ENCODE assay signal across 10 cellular contexts in the genomic region with DNA sequence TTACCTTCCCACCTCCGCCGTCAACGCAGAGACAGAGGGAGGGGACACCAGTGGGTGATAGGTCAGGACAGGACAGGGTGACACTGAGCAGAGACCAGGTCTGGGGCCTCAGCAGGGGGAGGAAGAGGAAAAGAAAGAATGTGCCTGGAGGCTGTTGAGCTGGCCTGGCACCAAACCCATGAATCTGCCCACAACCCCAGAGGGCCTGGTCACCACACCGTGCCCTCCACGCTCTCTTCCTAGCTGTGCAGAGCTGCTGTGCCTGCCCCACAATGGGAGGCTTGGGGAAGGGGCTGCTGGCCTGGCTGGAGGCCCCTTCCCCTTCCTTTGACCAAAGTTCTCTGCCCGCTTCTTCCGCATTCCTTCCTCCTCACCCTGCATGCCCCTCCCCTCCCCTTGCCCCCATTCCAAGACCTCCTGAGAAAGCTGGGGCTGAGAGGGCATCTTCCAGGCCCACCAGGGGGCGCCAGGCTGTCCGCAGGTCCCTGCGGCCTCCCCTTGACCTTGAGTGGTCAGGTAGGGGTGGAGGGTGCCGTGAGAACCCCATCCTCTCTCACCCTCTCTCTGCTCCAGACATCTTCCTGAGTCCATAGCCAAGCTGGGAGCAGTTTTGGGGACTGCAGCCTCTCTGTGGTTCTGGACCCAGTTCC. TPM values are rescaled to one million over a fixed set of nuclear protein-coding genes. Genes with fewer than 3 reads are reported as not detected.
DNase-seq lines count a peak whose midpoint lies in the region; ATAC-seq, FAIRE-seq and TF ChIP-seq lines count a peak whose summit lies in the region.
"Had no signal": no experiment of that assay in that cellular context is flagged by ENCODE, and none has a peak within 500 bp of the region (broad histone marks: within the 10 kb centered on the region; RNA-seq: fewer than 3 reads in every experiment).

No MANE protein-coding gene starts in this region.

- CTCF ChIA-PET in HCT116 (lab: Charles Lee): interaction anchor here (1.0 to 1.4 kb wide), 6 partner anchors 13 to 480 kb away, joined by 3 to 11 read pairs (median 3); no protein-coding TSS in a partner anchor
- CTCF ChIA-PET in HepG2 (lab: Yijun Ruan, JAX; ENCODE audit: low intra/inter-chr PET ratio, low total read pairs): interaction anchor here (0.6 kb wide), 1 partner anchor 477 kb away, joined by 3 read pairs; no protein-coding TSS in a partner anchor

- no peaks in the 10 kb centered on the region for H3K79me2 ChIP-seq in HCT116 (ENCODE audit: insufficient read depth, low read length)
- H3K79me2 ChIP-seq in HepG2 (ENCODE audit: insufficient read depth, low read length): no peaks in the 10 kb centered on the region

- no peak overlapping the region for H2AFZ ChIP-seq in HCT116 (ENCODE audit: low read depth, low read length, poor library complexity, severe bottlenecking)
- H2AFZ ChIP-seq in HepG2 (ENCODE audit: low read length): no peak overlapping the region

- peak; percentile 9 for DNase-seq in CMK (ENCODE audit: low read depth)
- no peak for DNase-seq in HCT116 (ENCODE audit: low read depth, low spot score)
- DNase-seq in astrocyte of the hippocampus (ENCODE audit: low read depth, low spot score): peak; percentile 45
- no peak for DNase-seq in HepG2 (ENCODE audit: low spot score)
- no peak for DNase-seq in effector memory CD8-positive, alpha-beta T cell
- no peak for DNase-seq in mucosa of gallbladder (ENCODE audit: low spot score)
- DNase-seq: activated T-cell treated with anti-CD3 and anti-CD28 coated beads, Interleukin-2, amount 50 U/mL, for 24 hours; NK-92 treated with Interleukin-12 subunit alpha and Interleukin-12 subunit beta, amount 100 ng/mL, for 24 hours had no signal

- FAIRE-seq in HepG2 (lab: Jason Lieb, UNC): no peak

- peaks cover 10% of the 10 kb centered on the region; the same call in 1 of the 2 replicates for H3K27me3 ChIP-seq in HCT116 (ENCODE audit: insufficient read depth, low read length)
- H3K27me3 ChIP-seq in HepG2 (ENCODE audit: control insufficient read depth in 1 of 2, insufficient read depth in 2 of 2, low read length in 2 of 2): peaks cover 9 to 37% of the 10 kb centered on the region in 2 experiments; a peak in 4 of 5 replicates

- H3K4me3 ChIP-seq in HCT116 (replicated peaks in 1 of 2; ENCODE audit: low read depth in 1 of 2, low read length in 2 of 2) (no peak overlapping the region), HepG2 (replicated peaks in 1 of 3; ENCODE audit: insufficient read depth in 1 of 3, low read depth in 2 of 3, low read length in 3 of 3) (no peak overlapping the region)

- 45% methylated on average over 10 of the region's 11 CpGs for WGBS in HepG2 (ENCODE audit: low lambda C conversion rate)

- BruUV-seq in HCT116 (replicated peaks; lab: Mats Ljungman, UMichigan): no TSS peak
- no TSS peak for BruUV-seq in HepG2 (replicated peaks; lab: Mats Ljungman, UMichigan)

- H3K36me3 ChIP-seq in HCT116 (ENCODE audit: control insufficient read depth in 1 of 2, insufficient read depth in 2 of 2, low read length in 2 of 2) (no peaks in the 10 kb centered on the region), HepG2 (replicated peaks in 1 of 2; ENCODE audit: control insufficient read depth in 1 of 2, insufficient read depth in 2 of 2, low read length in 2 of 2) (no peaks in the 10 kb centered on the region)

- TF ChIP-seq POLR2A in HCT116 (IDR thresholded peaks at IDR 0.05; ENCODE audit: borderline replicate concordance, extremely low read depth, insufficient read depth, insufficient read length): no peak
- no peak for TF ChIP-seq POLR2A in HepG2 (IDR thresholded peaks at IDR 0.05; ENCODE audit: insufficient read depth in 1 of 2, low read depth in 2 of 2, low read length in 2 of 2)

- no peaks in the 10 kb centered on the region for H3K9me2 ChIP-seq in HCT116 (ENCODE audit: insufficient read depth)

- no peak overlapping the region for H3K27ac Mint-ChIP-seq in effector memory CD8-positive, alpha-beta T cell
- H3K27ac Mint-ChIP-seq: activated T-cell treated with anti-CD3 and anti-CD28 coated beads, Interleukin-2, amount 50 U/mL, for 24 hours had no signal

- H4K20me1 ChIP-seq in HCT116 (ENCODE audit: insufficient read depth) (no peaks in the 10 kb centered on the region), HepG2 (ENCODE audit: insufficient read depth, low read length) (no peaks in the 10 kb centered on the region)

- H3K4me1 Mint-ChIP-seq in effector memory CD8-positive, alpha-beta T cell (ENCODE audit: low read depth in 2 of 2): peaks cover 3 to 9% of the 10 kb centered on the region in 2 donors

- intact Hi-C loops in HCT116 (cut with micrococcal nuclease): no loop called here
- intact Hi-C loops in HepG2 (cut with micrococcal nuclease; ENCODE audit: unreplicated experiment): no loop called here

- no peak overlapping the region for H3K4me3 Mint-ChIP-seq in effector memory CD8-positive, alpha-beta T cell
- H3K4me3 Mint-ChIP-seq: activated T-cell treated with anti-CD3 and anti-CD28 coated beads, Interleukin-2, amount 50 U/mL, for 24 hours had no signal

- no peak overlapping the region for H3K4me2 ChIP-seq in HCT116 (ENCODE audit: low read length)
- no peak overlapping the region for H3K4me2 ChIP-seq in HepG2 (ENCODE audit: low read depth, low read length)

- H3K9ac ChIP-seq in HCT116 (ENCODE audit: low read length): no peak overlapping the region
- no peak overlapping the region for H3K9ac ChIP-seq in HepG2 (ENCODE audit: insufficient read depth, low read depth, low read length)

- H3K27ac ChIP-seq in HCT116 (ENCODE audit: low read depth, low read length) (no peak overlapping the region), HepG2 (ENCODE audit: extremely low read length, insufficient read depth, low read length) (no peak overlapping the region)

- H3K9me3 ChIP-seq in HCT116 (ENCODE audit: control insufficient read depth in 1 of 2, insufficient read depth in 1 of 2, low read depth in 1 of 2, low read length in 2 of 2): peaks cover 0 to 3% of the 10 kb centered on the region in 2 experiments; a peak in 1 of 4 replicates
- no peaks in the 10 kb centered on the region for H3K9me3 ChIP-seq in HepG2 (ENCODE audit: low read length)

- H3K4me1 ChIP-seq in HCT116 (ENCODE audit: control insufficient read depth in 1 of 2, insufficient read depth in 2 of 2, low read length in 2 of 2) (peaks cover 0 to 8% of the 10 kb centered on the region in 2 experiments; a peak in 2 of 4 replicates), HepG2 (ENCODE audit: insufficient read depth, low read length) (no peaks in the 10 kb centered on the region)

- RAD21 ChIA-PET in HCT116 (lab: Charles Lee; ENCODE audit: low non-redundant PET in 1 of 2, low total read pairs in 2 of 2, uncharacterized antibody in 2 of 2, unreplicated experiment in 2 of 2): interaction anchor here in 1 of 2 experiments (0.6 kb wide), 2 partner anchors 78 to 465 kb away, joined by 3 read pairs; no protein-coding TSS in a partner anchor

- ATAC-seq in HCT116 (peak; percentile 87), HepG2 (peak; percentile 55; the same call in 2 of the 3 replicates), GM19328 (IDR thresholded peaks at IDR 0.05; ENCODE audit: unreplicated experiment) (no peak), HG02610 (IDR thresholded peaks at IDR 0.05; ENCODE audit: unreplicated experiment) (no peak)
- ATAC-seq in effector memory CD8-positive, alpha-beta T cell (replicated peaks): no peak

- in situ Hi-C loops in HepG2 (cut with HindIII; ENCODE audit: extremely low pct_ligation_motif_present, low pct_unique_long_range_greater_than_20kb): no loop called here

- peak; percentile 43 to 87 (median 86); a peak in 5 of 6 replicates for TF ChIP-seq CTCF in HCT116 (IDR thresholded peaks at IDR 0.05 in 2 of 3, conservative IDR thresholded peaks at IDR 0.05 in 1 of 3; ENCODE audit: borderline replicate concordance in 1 of 3, insufficient read depth in 1 of 3, low read depth in 2 of 3, low read length in 2 of 3)
- peak; percentile 65 for TF ChIP-seq CTCF in HepG2 (CRISPR knock-in tag; IDR thresholded peaks at IDR 0.05)

- peaks cover 33 to 46% of the 10 kb centered on the region in 2 donors for H3K27me3 Mint-ChIP-seq in effector memory CD8-positive, alpha-beta T cell

- POLR2A ChIA-PET in HCT116 (lab: Charles Lee): no interaction called here
- POLR2A ChIA-PET in HepG2 (lab: Yijun Ruan, JAX): no interaction called here

- no peaks in the 10 kb centered on the region for H3K9me3 Mint-ChIP-seq in effector memory CD8-positive, alpha-beta T cell
- H3K9me3 Mint-ChIP-seq: activated T-cell treated with anti-CD3 and anti-CD28 coated beads, Interleukin-2, amount 50 U/mL, for 24 hours had no signal

- TF ChIP-seq EP300 in HepG2 (IDR thresholded peaks at IDR 0.05; ENCODE audit: low read depth in 2 of 2, low read length in 2 of 2) (no peak), HepG2 (CRISPR knock-in tag; IDR thresholded peaks at IDR 0.05; ENCODE audit: borderline replicate concordance) (no peak)

- peaks cover 4% of the 10 kb centered on the region for H3K36me3 Mint-ChIP-seq in effector memory CD8-positive, alpha-beta T cell (ENCODE audit: insufficient read depth)

- TF ChIP-seq RAD21 in HCT116 (IDR thresholded peaks at IDR 0.05; ENCODE audit: low read depth): peak; percentile 67
- no peak for TF ChIP-seq RAD21 in HepG2 (CRISPR knock-in tag; IDR thresholded peaks at IDR 0.05)

RNA-seq across cellular contexts. Expression of gene CACNA1I, which starts 11.0 kb away (rescaled TPM):
- 0.15 TPM for total RNA-seq in HCT116 (2021; ENCODE audit: unreplicated experiment)
- 0.20 TPM in 2 replicates for polyA plus RNA-seq in HCT116 (2012)
- not detected in 2 replicates for total RNA-seq in HepG2 (2016; rRNA removed; fragmentation: Illumina TruSeq; extraction: Trizol)
- total RNA-seq in HepG2 (2016; cell fraction: cytosol; rRNA removed; fragmentation: Illumina TruSeq; extraction: Trizol; ENCODE audit: low read depth): not detected in 2 replicates
- not detected in 2 replicates for total RNA-seq in HepG2 (2016; cell fraction: insoluble cytoplasmic fraction; rRNA removed; fragmentation: Illumina TruSeq; extraction: Trizol)
- total RNA-seq in HepG2 (2016; cell fraction: membrane; rRNA removed; fragmentation: Illumina TruSeq; extraction: Trizol): not detected in 2 replicates
- total RNA-seq in HepG2 (2016; cell fraction: nucleus; rRNA removed; fragmentation: Illumina TruSeq; extraction: Trizol): not detected in 2 replicates
- not detected in 2 replicates for polyA plus RNA-seq in HepG2 (2011; rRNA removed)
- not detected in 2 replicates for polyA plus RNA-seq in HepG2 (2011; cell fraction: cytosol; rRNA removed)
- polyA plus RNA-seq in HepG2 (2011; cell fraction: nucleus; rRNA removed): 0.02 TPM in 2 replicates
- 0.03 TPM in 1 of 2 replicates, not detected in the other for polyA plus RNA-seq in HepG2 (2012)
- not detected in 2 replicates for polyA plus RNA-seq in HepG2 (2016; cell fraction: cytosol; fragmentation: Illumina TruSeq; extraction: Trizol; ENCODE audit: low read depth)
- not detected in 2 replicates for polyA plus RNA-seq in HepG2 (2016; cell fraction: insoluble cytoplasmic fraction; fragmentation: Illumina TruSeq; extraction: Trizol; ENCODE audit: low read depth)
- not detected in 2 replicates for polyA plus RNA-seq in HepG2 (2016; cell fraction: membrane; fragmentation: Illumina TruSeq; extraction: Trizol; ENCODE audit: low read depth)
- polyA plus RNA-seq in HepG2 (2016; cell fraction: nucleus; fragmentation: Illumina TruSeq; extraction: Trizol; ENCODE audit: insufficient read depth, low read depth): not detected in 2 replicates
- 0.04 and 0.05 TPM in 2 replicates for polyA minus RNA-seq in HepG2 (2011; rRNA and poly(A)+ RNA removed; ENCODE audit: low replicate concordance)
- not detected in 2 replicates for polyA minus RNA-seq in HepG2 (2011; cell fraction: cytosol; rRNA and poly(A)+ RNA removed)
- not detected in 2 replicates for polyA minus RNA-seq in HepG2 (2011; cell fraction: nucleus; rRNA and poly(A)+ RNA removed)
- total RNA-seq in mucosa of gallbladder: 0.43 TPM

RNA-seq across cellular contexts. Expression of gene RPS19BP1, which starts 27.0 kb away (rescaled TPM):
- total RNA-seq in HCT116 (2021; ENCODE audit: unreplicated experiment) (80.4 TPM), HepG2 (2016; rRNA removed; fragmentation: Illumina TruSeq; extraction: Trizol) (81.3 and 88.2 TPM in 2 replicates), mucosa of gallbladder (76.9 TPM)
- 69.1 and 86.9 TPM in 2 replicates for polyA plus RNA-seq in HCT116 (2012)
- 128 and 142 TPM in 2 replicates for total RNA-seq in HepG2 (2016; cell fraction: cytosol; rRNA removed; fragmentation: Illumina TruSeq; extraction: Trizol; ENCODE audit: low read depth)
- 77.0 and 92.6 TPM in 2 replicates for total RNA-seq in HepG2 (2016; cell fraction: insoluble cytoplasmic fraction; rRNA removed; fragmentation: Illumina TruSeq; extraction: Trizol)
- total RNA-seq in HepG2 (2016; cell fraction: membrane; rRNA removed; fragmentation: Illumina TruSeq; extraction: Trizol): 138 and 159 TPM in 2 replicates
- 32.9 and 36.8 TPM in 2 replicates for total RNA-seq in HepG2 (2016; cell fraction: nucleus; rRNA removed; fragmentation: Illumina TruSeq; extraction: Trizol)
- 44.3 and 47.8 TPM in 2 replicates for polyA plus RNA-seq in HepG2 (2011; rRNA removed)
- polyA plus RNA-seq in HepG2 (2011; cell fraction: cytosol; rRNA removed): 48.9 and 72.7 TPM in 2 replicates
- polyA plus RNA-seq in HepG2 (2011; cell fraction: nucleus; rRNA removed): 39.6 and 43.4 TPM in 2 replicates
- polyA plus RNA-seq in HepG2 (2012): 22.5 and 32.4 TPM in 2 replicates
- polyA plus RNA-seq in HepG2 (2016; cell fraction: cytosol; fragmentation: Illumina TruSeq; extraction: Trizol; ENCODE audit: low read depth): 155 and 179 TPM in 2 replicates
- polyA plus RNA-seq in HepG2 (2016; cell fraction: insoluble cytoplasmic fraction; fragmentation: Illumina TruSeq; extraction: Trizol; ENCODE audit: low read depth): 84.3 and 101 TPM in 2 replicates
- 130 and 146 TPM in 2 replicates for polyA plus RNA-seq in HepG2 (2016; cell fraction: membrane; fragmentation: Illumina TruSeq; extraction: Trizol; ENCODE audit: low read depth)
- 72.3 and 78.7 TPM in 2 replicates for polyA plus RNA-seq in HepG2 (2016; cell fraction: nucleus; fragmentation: Illumina TruSeq; extraction: Trizol; ENCODE audit: insufficient read depth, low read depth)
- polyA minus RNA-seq in HepG2 (2011; rRNA and poly(A)+ RNA removed; ENCODE audit: low replicate concordance): 8.8 and 14.5 TPM in 2 replicates
- 7.8 and 8.0 TPM in 2 replicates for polyA minus RNA-seq in HepG2 (2011; cell fraction: cytosol; rRNA and poly(A)+ RNA removed)
- polyA minus RNA-seq in HepG2 (2011; cell fraction: nucleus; rRNA and poly(A)+ RNA removed): 12.2 and 13.9 TPM in 2 replicates

RNA-seq across cellular contexts. Expression of gene ATF4, which starts 39.2 kb away (rescaled TPM):
- total RNA-seq in HCT116 (2021; ENCODE audit: unreplicated experiment): 608 TPM
- polyA plus RNA-seq in HCT116 (2012): 588 and 690 TPM in 2 replicates
- total RNA-seq in HepG2 (2016; rRNA removed; fragmentation: Illumina TruSeq; extraction: Trizol): 442 and 486 TPM in 2 replicates
- 489 and 519 TPM in 2 replicates for total RNA-seq in HepG2 (2016; cell fraction: cytosol; rRNA removed; fragmentation: Illumina TruSeq; extraction: Trizol; ENCODE audit: low read depth)
- 409 and 471 TPM in 2 replicates for total RNA-seq in HepG2 (2016; cell fraction: insoluble cytoplasmic fraction; rRNA removed; fragmentation: Illumina TruSeq; extraction: Trizol)
- 1,028 and 1,060 TPM in 2 replicates for total RNA-seq in HepG2 (2016; cell fraction: membrane; rRNA removed; fragmentation: Illumina TruSeq; extraction: Trizol)
- 286 and 328 TPM in 2 replicates for total RNA-seq in HepG2 (2016; cell fraction: nucleus; rRNA removed; fragmentation: Illumina TruSeq; extraction: Trizol)
- 1,157 and 1,297 TPM in 2 replicates for polyA plus RNA-seq in HepG2 (2011; rRNA removed)
- polyA plus RNA-seq in HepG2 (2011; cell fraction: cytosol; rRNA removed): 1,218 and 1,254 TPM in 2 replicates
- polyA plus RNA-seq in HepG2 (2011; cell fraction: nucleus; rRNA removed): 1,279 and 1,395 TPM in 2 replicates
- polyA plus RNA-seq in HepG2 (2012): 465 and 610 TPM in 2 replicates
- 745 and 811 TPM in 2 replicates for polyA plus RNA-seq in HepG2 (2016; cell fraction: cytosol; fragmentation: Illumina TruSeq; extraction: Trizol; ENCODE audit: low read depth)
- polyA plus RNA-seq in HepG2 (2016; cell fraction: insoluble cytoplasmic fraction; fragmentation: Illumina TruSeq; extraction: Trizol; ENCODE audit: low read depth): 563 and 623 TPM in 2 replicates
- polyA plus RNA-seq in HepG2 (2016; cell fraction: membrane; fragmentation: Illumina TruSeq; extraction: Trizol; ENCODE audit: low read depth): 1,265 and 1,282 TPM in 2 replicates
- polyA plus RNA-seq in HepG2 (2016; cell fraction: nucleus; fragmentation: Illumina TruSeq; extraction: Trizol; ENCODE audit: insufficient read depth, low read depth): 710 and 725 TPM in 2 replicates
- 242 and 314 TPM in 2 replicates for polyA minus RNA-seq in HepG2 (2011; rRNA and poly(A)+ RNA removed; ENCODE audit: low replicate concordance)
- polyA minus RNA-seq in HepG2 (2011; cell fraction: cytosol; rRNA and poly(A)+ RNA removed): 175 and 193 TPM in 2 replicates
- 213 and 242 TPM in 2 replicates for polyA minus RNA-seq in HepG2 (2011; cell fraction: nucleus; rRNA and poly(A)+ RNA removed)
- 248 TPM for total RNA-seq in mucosa of gallbladder

RNA-seq across cellular contexts. Expression of gene MIEF1, which starts 57.5 kb away (rescaled TPM):
- 42.8 TPM for total RNA-seq in HCT116 (2021; ENCODE audit: unreplicated experiment)
- polyA plus RNA-seq in HCT116 (2012): 23.4 and 23.7 TPM in 2 replicates
- 34.8 and 41.4 TPM in 2 replicates for total RNA-seq in HepG2 (2016; rRNA removed; fragmentation: Illumina TruSeq; extraction: Trizol)
- total RNA-seq in HepG2 (2016; cell fraction: cytosol; rRNA removed; fragmentation: Illumina TruSeq; extraction: Trizol; ENCODE audit: low read depth): 5.5 and 6.5 TPM in 2 replicates
- 33.7 and 36.8 TPM in 2 replicates for total RNA-seq in HepG2 (2016; cell fraction: insoluble cytoplasmic fraction; rRNA removed; fragmentation: Illumina TruSeq; extraction: Trizol)
- 22.9 and 23.9 TPM in 2 replicates for total RNA-seq in HepG2 (2016; cell fraction: membrane; rRNA removed; fragmentation: Illumina TruSeq; extraction: Trizol)
- 26.2 and 27.8 TPM in 2 replicates for total RNA-seq in HepG2 (2016; cell fraction: nucleus; rRNA removed; fragmentation: Illumina TruSeq; extraction: Trizol)
- polyA plus RNA-seq in HepG2 (2011; rRNA removed): 21.7 and 22.3 TPM in 2 replicates
- polyA plus RNA-seq in HepG2 (2011; cell fraction: cytosol; rRNA removed): 19.7 and 20.6 TPM in 2 replicates
- 24.5 and 25.2 TPM in 2 replicates for polyA plus RNA-seq in HepG2 (2011; cell fraction: nucleus; rRNA removed)
- polyA plus RNA-seq in HepG2 (2012): 28.6 and 29.6 TPM in 2 replicates
- 2.6 and 3.1 TPM in 2 replicates for polyA plus RNA-seq in HepG2 (2016; cell fraction: cytosol; fragmentation: Illumina TruSeq; extraction: Trizol; ENCODE audit: low read depth)
- polyA plus RNA-seq in HepG2 (2016; cell fraction: insoluble cytoplasmic fraction; fragmentation: Illumina TruSeq; extraction: Trizol; ENCODE audit: low read depth): 31.2 and 35.5 TPM in 2 replicates
- 11.4 and 11.8 TPM in 2 replicates for polyA plus RNA-seq in HepG2 (2016; cell fraction: membrane; fragmentation: Illumina TruSeq; extraction: Trizol; ENCODE audit: low read depth)
- 32.6 and 32.8 TPM in 2 replicates for polyA plus RNA-seq in HepG2 (2016; cell fraction: nucleus; fragmentation: Illumina TruSeq; extraction: Trizol; ENCODE audit: insufficient read depth, low read depth)
- 36.4 and 63.8 TPM in 2 replicates for polyA minus RNA-seq in HepG2 (2011; rRNA and poly(A)+ RNA removed; ENCODE audit: low replicate concordance)
- 19.3 and 21.8 TPM in 2 replicates for polyA minus RNA-seq in HepG2 (2011; cell fraction: cytosol; rRNA and poly(A)+ RNA removed)
- polyA minus RNA-seq in HepG2 (2011; cell fraction: nucleus; rRNA and poly(A)+ RNA removed): 27.2 and 33.9 TPM in 2 replicates
- 24.1 TPM for total RNA-seq in mucosa of gallbladder

Comparison
In these comparisons a context has a peak if more than half of its experiments do, and no peak if none do; other contexts are left out.
1. DNase-seq: peak in CMK (single experiment) and astrocyte of the hippocampus (single experiment); none in HCT116 (single experiment), HepG2 (single experiment), effector memory CD8-positive, alpha-beta T cell (0 of 3) and mucosa of gallbladder (single experiment).
2. ATAC-seq: peak in HCT116 (single experiment) and HepG2 (single experiment); none in GM19328 (single experiment), effector memory CD8-positive, alpha-beta T cell (single experiment) and HG02610 (single experiment).